Comparison of ENCODE assay signal across 9 cellular contexts in the genomic region with DNA sequence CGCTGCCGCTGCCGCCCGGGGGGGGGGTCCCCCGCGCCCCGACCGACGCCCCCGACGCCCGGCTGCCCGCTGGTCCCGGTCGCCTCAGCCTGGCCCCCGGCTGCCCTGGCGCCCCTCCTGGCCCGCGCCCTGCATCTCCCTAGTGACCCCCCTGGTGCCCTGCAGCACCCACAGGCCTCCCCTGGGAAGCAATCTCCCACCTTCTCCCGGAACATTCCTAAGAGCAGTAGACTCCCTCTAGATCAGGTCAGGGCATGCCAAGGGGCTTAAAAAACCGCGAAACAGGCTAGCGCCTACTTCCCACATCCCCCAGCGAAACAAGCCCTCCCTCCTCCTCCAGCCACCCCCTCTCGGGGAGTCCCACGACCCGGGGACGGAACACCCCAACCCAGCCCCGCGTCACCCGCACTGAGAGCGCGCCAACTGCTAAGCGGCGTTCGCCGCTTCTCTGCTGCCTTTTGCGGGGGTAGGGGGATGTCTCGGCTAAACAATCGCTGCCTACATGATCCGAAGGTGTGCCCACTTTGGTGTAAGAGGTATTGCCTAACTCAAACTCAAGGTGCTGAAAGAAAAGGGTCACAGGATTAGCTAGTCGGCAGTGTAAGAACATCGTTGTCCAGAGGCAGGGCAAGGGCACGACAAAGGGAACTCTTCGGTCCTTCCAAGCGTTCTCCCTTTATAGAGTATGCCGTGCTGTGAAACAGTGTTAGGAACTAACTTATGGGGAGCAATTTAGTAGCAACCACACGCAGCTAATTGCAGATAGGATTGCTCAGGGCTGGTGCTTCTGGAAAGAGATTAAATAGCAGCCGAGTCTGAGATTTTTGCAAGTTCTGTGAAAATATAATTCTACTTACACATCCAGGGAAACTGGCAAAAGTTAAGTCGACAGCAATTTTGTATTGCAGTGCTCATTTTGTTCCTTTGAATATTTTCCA. TPM values are rescaled to one million over a fixed set of nuclear protein-coding genes. Genes with fewer than 3 reads are reported as not detected.
DNase-seq lines count a peak whose midpoint lies in the region; ATAC-seq, FAIRE-seq and TF ChIP-seq lines count a peak whose summit lies in the region.
"Had no signal": no experiment of that assay in that cellular context is flagged by ENCODE, and none has a peak within 500 bp of the region (broad histone marks: within the 10 kb centered on the region; RNA-seq: fewer than 3 reads in every experiment).

No MANE protein-coding gene starts in this region.

- TF ChIP-seq POLR2A in GM12892 (IDR thresholded peaks at IDR 0.05; ENCODE audit: low read depth, low read length): no peak
- TF ChIP-seq POLR2A in GM12878 (IDR thresholded peaks at IDR 0.05; ENCODE audit: low read depth, low read length): no peak
- TF ChIP-seq POLR2A in GM18505 (IDR thresholded peaks at IDR 0.05; ENCODE audit: borderline replicate concordance, extremely low read depth, insufficient read depth, insufficient read length): no peak

- no TSS peak for BruUV-seq in GM12878 (replicated peaks; lab: Mats Ljungman, UMichigan)

- RAD21 ChIA-PET in GM12878 (lab: Charles Lee; ENCODE audit: unreplicated experiment): no interaction called here

- no peak overlapping the region for H3K9ac ChIP-seq in GM12878 (ENCODE audit: control insufficient read depth, insufficient read depth, low read length)
- no peak overlapping the region for H3K9ac ChIP-seq in smooth muscle cell (ENCODE audit: low read depth)

- H3K4me2 ChIP-seq in GM12878 (ENCODE audit: control insufficient read depth, insufficient read depth): peak overlapping the region; percentile 64; the same call in 1 of the 2 replicates
- H3K4me2 ChIP-seq in smooth muscle cell: peak overlapping the region; percentile 97

- FAIRE-seq in GM12892 (lab: Jason Lieb, UNC): no peak
- no peak for FAIRE-seq in GM12878 (lab: Jason Lieb, UNC)

- H3K4me1 ChIP-seq in GM12878 (ENCODE audit: control insufficient read depth, insufficient read depth, low read length) (no peaks in the 10 kb centered on the region), smooth muscle cell (ENCODE audit: low read depth) (peaks cover 4% of the 10 kb centered on the region)

- CTCF ChIA-PET in GM12878 (lab: Yijun Ruan, JAX): no interaction called here

- H3F3A ChIP-seq in smooth muscle cell (ENCODE audit: low read depth): no peaks in the 10 kb centered on the region

- TF ChIP-seq EP300 in GM12878 (IDR thresholded peaks at IDR 0.05; ENCODE audit: borderline replicate concordance in 1 of 2, control insufficient read depth in 1 of 2, low read depth in 2 of 2, low read length in 2 of 2): no peak

- H3K27ac ChIP-seq in GM12878 (ENCODE audit: control insufficient read depth, insufficient read depth): no peak overlapping the region
- no peak overlapping the region for H3K27ac ChIP-seq in smooth muscle cell (ENCODE audit: low read depth)

- intact Hi-C loops in GM12878 (cut with micrococcal nuclease; ENCODE audit: unreplicated experiment): no loop called here

- ATAC-seq in GM12878 (no peak), GM18505 (IDR thresholded peaks at IDR 0.05; ENCODE audit: unreplicated experiment) (no peak)

- SMC1A ChIA-PET in GM12878 (lab: Charles Lee; ENCODE audit: uncharacterized antibody, unreplicated experiment): no interaction called here

- H3K79me2 ChIP-seq in GM12878 (ENCODE audit: control insufficient read depth, insufficient read depth, low read length) (no peaks in the 10 kb centered on the region), smooth muscle cell (ENCODE audit: low read depth) (no peaks in the 10 kb centered on the region)

- WGBS in GM12878 (ENCODE audit: insufficient coverage, insufficient replicate concordance, low lambda C conversion rate, missing lambda C conversion rate): 6% methylated on average over 31 of the region's 50 CpGs
- 5% methylated on average over 32 of the region's 50 CpGs for WGBS in smooth muscle cell (ENCODE audit: low lambda C conversion rate)

- H4K20me1 ChIP-seq in GM12878 (ENCODE audit: control insufficient read depth, insufficient read depth): no peaks in the 10 kb centered on the region
- no peaks in the 10 kb centered on the region for H4K20me1 ChIP-seq in smooth muscle cell (ENCODE audit: low read depth)

- in situ Hi-C loops in GM12878 (cut with MboI): no loop called here

- DNase-seq in GM12892 (ENCODE audit: insufficient read length) (peak; percentile 14), NCI-H82 treated with DMSO at 0.1 percent for 48 hours (lab: John Stamatoyannopoulos, UW; ENCODE audit: unreplicated experiment) (peak; percentile 39), GM12878 (ENCODE audit: low read depth, low spot score) (no peak), iPS-NIHi7 (ENCODE audit: extremely low spot score) (peak; percentile 31), smooth muscle cell (lab: John Stamatoyannopoulos, UW; ENCODE audit: unreplicated experiment) (no peak), HCEC 1CT (no peak), NOMO-1 treated with dmso at 0.1 percent for 144 hours (lab: John Stamatoyannopoulos, UW; ENCODE audit: unreplicated experiment) (no peak)

- TF ChIP-seq CTCF in GM12878 (IDR thresholded peaks at IDR 0.05 in 2 of 3, conservative IDR thresholded peaks at IDR 0.05 in 1 of 3; ENCODE audit: control insufficient read depth in 2 of 3, extremely low read depth in 1 of 3, insufficient read depth in 1 of 3, low read depth in 3 of 3, low read length in 3 of 3) (no peak), smooth muscle cell (IDR thresholded peaks at IDR 0.05; ENCODE audit: borderline replicate concordance, insufficient read depth, poor library complexity, severe bottlenecking) (no peak)

- H3K27me3 ChIP-seq in GM12878 (replicated peaks in 1 of 2; ENCODE audit: control insufficient read depth in 2 of 2, insufficient read depth in 2 of 2, low read length in 1 of 2): peaks cover 16 to 33% of the 10 kb centered on the region in 2 experiments
- peaks cover 93% of the 10 kb centered on the region for H3K27me3 ChIP-seq in smooth muscle cell (ENCODE audit: low read depth)

- no peaks in the 10 kb centered on the region for H3K36me3 ChIP-seq in GM12878 (ENCODE audit: control insufficient read depth in 2 of 2, insufficient read depth in 2 of 2, low read length in 1 of 2)
- no peaks in the 10 kb centered on the region for H3K36me3 ChIP-seq in smooth muscle cell (ENCODE audit: low read depth)

- TF ChIP-seq RAD21 in GM12878 (IDR thresholded peaks at IDR 0.05; ENCODE audit: insufficient read depth, low read depth, low read length): no peak

- H3K4me3 ChIP-seq in GM12878 (no peak overlapping the region), smooth muscle cell (peak overlapping the region; percentile 63)

- POLR2A ChIA-PET in GM12878 (lab: Charles Lee): no interaction called here

- H2AFZ ChIP-seq in GM12878 (ENCODE audit: control insufficient read depth, low read depth, low read length) (no peak overlapping the region), smooth muscle cell (ENCODE audit: low read depth) (peak overlapping the region; percentile 74)

- H3K9me3 ChIP-seq in GM12878 (replicated peaks; ENCODE audit: control insufficient read depth, insufficient read depth, low read length): no peaks in the 10 kb centered on the region
- no peaks in the 10 kb centered on the region for H3K9me3 ChIP-seq in smooth muscle cell (replicated peaks; ENCODE audit: low read depth)

TF ChIP-seq in GM12878, 131 proteins besides CTCF, POLR2A, EP300 and RAD21 (continues in another document):
- no peak for TF ChIP-seq ZNF24 (IDR thresholded peaks at IDR 0.05)
- no peak for TF ChIP-seq STAT1 (conservative IDR thresholded peaks at IDR 0.05)
- TF ChIP-seq SRF (IDR thresholded peaks at IDR 0.05; ENCODE audit: low read depth in 2 of 2, low read length in 2 of 2): no peak
- no peak for TF ChIP-seq NFYA (IDR thresholded peaks at IDR 0.05; ENCODE audit: borderline replicate concordance, low read depth, low read length)
- no peak for TF ChIP-seq GABPA (IDR thresholded peaks at IDR 0.05; ENCODE audit: low read depth)
- no peak for TF ChIP-seq NR2C1 (IDR thresholded peaks at IDR 0.05)
- TF ChIP-seq IKZF1 (conservative IDR thresholded peaks at IDR 0.05): 0 out of 2 replicates have a peak, but pooled peaks have one; percentile 0
- TF ChIP-seq TARDBP (IDR thresholded peaks at IDR 0.05; ENCODE audit: borderline replicate concordance): no peak
- no peak for TF ChIP-seq IRF4 (IDR thresholded peaks at IDR 0.05; ENCODE audit: low read depth, low read length)
- TF ChIP-seq EZH2 (IDR thresholded peaks at IDR 0.05; ENCODE audit: borderline replicate concordance, control insufficient read depth, low read depth, low read length): peak; percentile 95; the same call in 1 of the 2 replicates
- TF ChIP-seq PKNOX1 (IDR thresholded peaks at IDR 0.05): no peak
- no peak for TF ChIP-seq BHLHE40 (IDR thresholded peaks at IDR 0.05; ENCODE audit: borderline replicate concordance in 1 of 2, low read depth in 2 of 2, low read length in 1 of 2)
- TF ChIP-seq MTA3 (IDR thresholded peaks at IDR 0.05; ENCODE audit: borderline replicate concordance, low read length): no peak

RNA-seq across cellular contexts. Expression of gene NTN4, which starts 0.6 kb away (rescaled TPM):
- polyA plus RNA-seq in GM12892 (2012; ENCODE audit: missing spikeins): not detected
- total RNA-seq in GM12878 (2013; cell fraction: nucleolus; rRNA removed): not detected in 2 replicates
- total RNA-seq in GM12878 (2014; rRNA removed) (not detected in 2 replicates), GM12878 (2014; rRNA removed; fragmentation: Illumina TruSeq; extraction: Trizol) (not detected in 2 replicates), GM12878 (2021) (0.08 and 0.15 TPM in 2 replicates), smooth muscle cell (0.49 and 0.94 TPM in 2 replicates)
- polyA plus RNA-seq in GM12878 (2011; ENCODE audit: low read depth): not detected
- polyA plus RNA-seq in GM12878 (2011; rRNA removed) (not detected in 2 replicates), GM12878 (2014; fragmentation: Illumina TruSeq; extraction: Trizol) (not detected in 2 replicates), GM12878 (2014; fragmentation: Nextera tagmentation; extraction: Ambion mirVana) (not detected), GM12878 (2014; rRNA removed) (not detected in 2 replicates), GM12878 (2016; fragmentation: Nextera tagmentation; extraction: Ambion mirVana) (not detected), smooth muscle cell (1.8 TPM in 1 of 2 replicates, not detected in the other)
- polyA plus RNA-seq in GM12878 (2011; cell fraction: cytosol; rRNA removed): 0.03 TPM in 1 of 2 replicates, not detected in the other
- polyA plus RNA-seq in GM12878 (2011; cell fraction: nucleus; rRNA removed): not detected in 2 replicates
- not detected in 2 replicates for polyA plus RNA-seq in GM12878 (2012)
- polyA minus RNA-seq in GM12878 (2011; rRNA and poly(A)+ RNA removed): not detected in 2 replicates
- 0.83 TPM in 1 of 2 replicates, not detected in the other for polyA minus RNA-seq in GM12878 (2011; cell fraction: cytosol; rRNA and poly(A)+ RNA removed)
- polyA minus RNA-seq in GM12878 (2011; cell fraction: nucleus; rRNA and poly(A)+ RNA removed): not detected in 2 replicates
- total RNA-seq: T-helper 2 cell treated with Interferon-gamma antibody and Interleukin-4, amounts not matched to agents 100 ng/mL and 5 ng/mL, for 36 hours had no signal

Comparison
In these comparisons a context has a peak if more than half of its experiments do, and no peak if none do; other contexts are left out.
1. DNase-seq: peak in GM12892 (single experiment), NCI-H82 treated with DMSO at 0.1 percent for 48 hours (single experiment) and iPS-NIHi7 (single experiment); none in GM12878 (single experiment), smooth muscle cell (single experiment), HCEC 1CT (single experiment) and NOMO-1 treated with dmso at 0.1 percent for 144 hours (single experiment).